Comparison of ENCODE assay signal across 1 cellular context in the genomic region with DNA sequence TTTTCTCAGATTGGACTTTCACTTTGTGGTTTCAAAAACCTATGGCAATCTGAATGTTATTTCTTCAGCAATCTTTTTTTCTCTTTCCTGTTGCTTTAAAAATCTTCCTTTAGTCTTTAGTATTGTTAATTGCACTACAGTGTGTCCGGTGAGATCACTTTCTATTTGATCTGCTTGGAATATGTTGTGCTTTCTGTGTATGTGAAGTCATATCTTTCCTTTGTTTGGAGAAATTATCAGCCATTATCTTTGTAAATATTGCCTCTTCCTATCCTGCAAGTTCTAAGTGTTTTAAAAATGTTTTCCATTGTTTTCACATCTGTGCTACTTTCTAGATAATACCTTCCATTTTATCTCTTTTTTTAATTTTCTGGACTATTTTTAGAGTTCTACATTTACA.
TF ChIP-seq lines count a peak whose summit lies in the region.

No MANE protein-coding gene starts in this region.

TF ChIP-seq in HepG2, 621 proteins besides CTCF, POLR2A, EP300 and RAD21 (continued from another document and continues in another):
- TF ChIP-seq KIAA2018 (CRISPR knock-in tag; IDR thresholded peaks at IDR 0.05; ENCODE audit: borderline replicate concordance) (no peak), FOXK1 (CRISPR knock-in tag; IDR thresholded peaks at IDR 0.05; ENCODE audit: borderline replicate concordance, low read depth) (no peak), HNRNPUL1 (IDR thresholded peaks at IDR 0.05; ENCODE audit: low read depth, low read length) (no peak), HES4 (CRISPR knock-in tag; IDR thresholded peaks at IDR 0.05; ENCODE audit: borderline replicate concordance) (no peak), ZNF264 (CRISPR knock-in tag; IDR thresholded peaks at IDR 0.05) (no peak), ZNF737 (CRISPR knock-in tag; IDR thresholded peaks at IDR 0.05; ENCODE audit: borderline replicate concordance) (no peak), IKZF1 (IDR thresholded peaks at IDR 0.05) (no peak), ZBTB34 (CRISPR knock-in tag; IDR thresholded peaks at IDR 0.05) (no peak), KLF15 (CRISPR knock-in tag; IDR thresholded peaks at IDR 0.05; ENCODE audit: borderline replicate concordance) (no peak), SKIL (CRISPR knock-in tag; IDR thresholded peaks at IDR 0.05; ENCODE audit: borderline replicate concordance) (no peak), SOX13 (IDR thresholded peaks at IDR 0.05) (no peak), SOX13 (CRISPR knock-in tag; conservative IDR thresholded peaks at IDR 0.05 in 1 of 2, IDR thresholded peaks at IDR 0.05 in 1 of 2) (peak in 1 of 2 experiments; percentile 82; a peak in 1 of 4 replicates), ZNF160 (CRISPR knock-in tag; IDR thresholded peaks at IDR 0.05) (no peak), FOXA3 (CRISPR knock-in tag; IDR thresholded peaks at IDR 0.05) (peak; percentile 42; the same call in 1 of the 2 replicates), TRIM24 (CRISPR knock-in tag; IDR thresholded peaks at IDR 0.05) (no peak), IRF9 (CRISPR knock-in tag; IDR thresholded peaks at IDR 0.05; ENCODE audit: borderline replicate concordance) (no peak), ZNF720 (CRISPR knock-in tag; IDR thresholded peaks at IDR 0.05) (no peak), ZBTB49 (CRISPR knock-in tag; IDR thresholded peaks at IDR 0.05; ENCODE audit: borderline replicate concordance) (no peak), ZNF619 (CRISPR knock-in tag; IDR thresholded peaks at IDR 0.05) (no peak), ZBTB20 (CRISPR knock-in tag; IDR thresholded peaks at IDR 0.05; ENCODE audit: borderline replicate concordance, low read depth) (no peak), SNAI1 (CRISPR knock-in tag; IDR thresholded peaks at IDR 0.05; ENCODE audit: borderline replicate concordance) (no peak), MED1 (CRISPR knock-in tag; IDR thresholded peaks at IDR 0.05) (0 out of 2 replicates have a peak, but pooled peaks have one; percentile 10)
- TF ChIP-seq, protein P1, sequence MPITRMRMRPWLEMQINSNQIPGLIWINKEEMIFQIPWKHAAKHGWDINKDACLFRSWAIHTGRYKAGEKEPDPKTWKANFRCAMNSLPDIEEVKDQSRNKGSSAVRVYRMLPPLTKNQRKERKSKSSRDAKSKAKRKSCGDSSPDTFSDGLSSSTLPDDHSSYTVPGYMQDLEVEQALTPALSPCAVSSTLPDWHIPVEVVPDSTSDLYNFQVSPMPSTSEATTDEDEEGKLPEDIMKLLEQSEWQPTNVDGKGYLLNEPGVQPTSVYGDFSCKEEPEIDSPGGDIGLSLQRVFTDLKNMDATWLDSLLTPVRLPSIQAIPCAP (CRISPR knock-in tag; IDR thresholded peaks at IDR 0.05; ENCODE audit: low read depth), result no peak
- TF ChIP-seq, protein P2, sequence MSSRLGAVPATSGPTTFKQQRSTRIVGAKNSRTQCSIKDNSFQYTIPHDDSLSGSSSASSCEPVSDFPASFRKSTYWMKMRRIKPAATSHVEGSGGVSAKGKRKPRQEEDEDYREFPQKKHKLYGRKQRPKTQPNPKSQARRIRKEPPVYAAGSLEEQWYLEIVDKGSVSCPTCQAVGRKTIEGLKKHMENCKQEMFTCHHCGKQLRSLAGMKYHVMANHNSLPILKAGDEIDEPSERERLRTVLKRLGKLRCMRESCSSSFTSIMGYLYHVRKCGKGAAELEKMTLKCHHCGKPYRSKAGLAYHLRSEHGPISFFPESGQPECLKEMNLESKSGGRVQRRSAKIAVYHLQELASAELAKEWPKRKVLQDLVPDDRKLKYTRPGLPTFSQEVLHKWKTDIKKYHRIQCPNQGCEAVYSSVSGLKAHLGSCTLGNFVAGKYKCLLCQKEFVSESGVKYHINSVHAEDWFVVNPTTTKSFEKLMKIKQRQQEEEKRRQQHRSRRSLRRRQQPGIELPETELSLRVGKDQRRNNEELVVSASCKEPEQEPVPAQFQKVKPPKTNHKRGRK (CRISPR knock-in tag; IDR thresholded peaks at IDR 0.05), result no peak
- TF ChIP-seq, protein P3, sequence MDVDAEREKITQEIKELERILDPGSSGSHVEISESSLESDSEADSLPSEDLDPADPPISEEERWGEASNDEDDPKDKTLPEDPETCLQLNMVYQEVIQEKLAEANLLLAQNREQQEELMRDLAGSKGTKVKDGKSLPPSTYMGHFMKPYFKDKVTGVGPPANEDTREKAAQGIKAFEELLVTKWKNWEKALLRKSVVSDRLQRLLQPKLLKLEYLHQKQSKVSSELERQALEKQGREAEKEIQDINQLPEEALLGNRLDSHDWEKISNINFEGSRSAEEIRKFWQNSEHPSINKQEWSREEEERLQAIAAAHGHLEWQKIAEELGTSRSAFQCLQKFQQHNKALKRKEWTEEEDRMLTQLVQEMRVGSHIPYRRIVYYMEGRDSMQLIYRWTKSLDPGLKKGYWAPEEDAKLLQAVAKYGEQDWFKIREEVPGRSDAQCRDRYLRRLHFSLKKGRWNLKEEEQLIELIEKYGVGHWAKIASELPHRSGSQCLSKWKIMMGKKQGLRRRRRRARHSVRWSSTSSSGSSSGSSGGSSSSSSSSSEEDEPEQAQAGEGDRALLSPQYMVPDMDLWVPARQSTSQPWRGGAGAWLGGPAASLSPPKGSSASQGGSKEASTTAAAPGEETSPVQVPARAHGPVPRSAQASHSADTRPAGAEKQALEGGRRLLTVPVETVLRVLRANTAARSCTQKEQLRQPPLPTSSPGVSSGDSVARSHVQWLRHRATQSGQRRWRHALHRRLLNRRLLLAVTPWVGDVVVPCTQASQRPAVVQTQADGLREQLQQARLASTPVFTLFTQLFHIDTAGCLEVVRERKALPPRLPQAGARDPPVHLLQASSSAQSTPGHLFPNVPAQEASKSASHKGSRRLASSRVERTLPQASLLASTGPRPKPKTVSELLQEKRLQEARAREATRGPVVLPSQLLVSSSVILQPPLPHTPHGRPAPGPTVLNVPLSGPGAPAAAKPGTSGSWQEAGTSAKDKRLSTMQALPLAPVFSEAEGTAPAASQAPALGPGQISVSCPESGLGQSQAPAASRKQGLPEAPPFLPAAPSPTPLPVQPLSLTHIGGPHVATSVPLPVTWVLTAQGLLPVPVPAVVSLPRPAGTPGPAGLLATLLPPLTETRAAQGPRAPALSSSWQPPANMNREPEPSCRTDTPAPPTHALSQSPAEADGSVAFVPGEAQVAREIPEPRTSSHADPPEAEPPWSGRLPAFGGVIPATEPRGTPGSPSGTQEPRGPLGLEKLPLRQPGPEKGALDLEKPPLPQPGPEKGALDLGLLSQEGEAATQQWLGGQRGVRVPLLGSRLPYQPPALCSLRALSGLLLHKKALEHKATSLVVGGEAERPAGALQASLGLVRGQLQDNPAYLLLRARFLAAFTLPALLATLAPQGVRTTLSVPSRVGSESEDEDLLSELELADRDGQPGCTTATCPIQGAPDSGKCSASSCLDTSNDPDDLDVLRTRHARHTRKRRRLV (CRISPR knock-in tag; IDR thresholded peaks at IDR 0.05), result no peak
- TF ChIP-seq, protein P4, sequence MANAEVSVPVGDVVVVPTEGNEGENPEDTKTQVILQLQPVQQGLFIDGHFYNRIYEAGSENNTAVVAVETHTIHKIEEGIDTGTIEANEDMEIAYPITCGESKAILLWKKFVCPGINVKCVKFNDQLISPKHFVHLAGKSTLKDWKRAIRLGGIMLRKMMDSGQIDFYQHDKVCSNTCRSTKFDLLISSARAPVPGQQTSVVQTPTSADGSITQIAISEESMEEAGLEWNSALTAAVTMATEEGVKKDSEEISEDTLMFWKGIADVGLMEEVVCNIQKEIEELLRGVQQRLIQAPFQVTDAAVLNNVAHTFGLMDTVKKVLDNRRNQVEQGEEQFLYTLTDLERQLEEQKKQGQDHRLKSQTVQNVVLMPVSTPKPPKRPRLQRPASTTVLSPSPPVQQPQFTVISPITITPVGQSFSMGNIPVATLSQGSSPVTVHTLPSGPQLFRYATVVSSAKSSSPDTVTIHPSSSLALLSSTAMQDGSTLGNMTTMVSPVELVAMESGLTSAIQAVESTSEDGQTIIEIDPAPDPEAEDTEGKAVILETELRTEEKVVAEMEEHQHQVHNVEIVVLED (CRISPR knock-in tag; IDR thresholded peaks at IDR 0.05; ENCODE audit: borderline replicate concordance), result no peak
